ENCODE assay signal across 15 cellular contexts in genomic region chr2:219434468-219434717, GRCh38. TPM values are rescaled to one million over a fixed set of nuclear protein-coding genes. Genes with fewer than 3 reads are reported as not detected.
DNase-seq lines count a peak whose midpoint lies in the region; ATAC-seq lines count a peak whose summit lies in the region.
"Had no signal": no experiment of that assay in that cellular context is flagged by ENCODE, and none has a peak within 500 bp of the region (broad histone marks: within the 10 kb centered on the region; RNA-seq: fewer than 3 reads in every experiment).

No MANE protein-coding gene starts in this region.

- H3K27me3 ChIP-seq in HUES6 (ENCODE audit: control insufficient read depth, insufficient read depth, low read length) (peaks cover 41% of the 10 kb centered on the region), mesendoderm (ENCODE audit: insufficient read depth, low read length, poor library complexity) (peaks cover 2% of the 10 kb centered on the region), skeletal muscle tissue (ENCODE audit: control insufficient read depth in 3 of 3, insufficient read depth in 3 of 3, low read length in 3 of 3) (peaks cover 0 to 10% (median 8%) of the 10 kb centered on the region in 3 donors)

- no peaks in the 10 kb centered on the region for H3K4me1 Mint-ChIP-seq in activated T-helper 17 cell treated with anti-CD3 and anti-CD28 coated beads, Interleukin-2, amount 50 U/mL, for 72 hours

- H3K36me3 Mint-ChIP-seq in activated T-helper 17 cell treated with anti-CD3 and anti-CD28 coated beads, Interleukin-2, amount 50 U/mL, for 72 hours (ENCODE audit: low read depth), result no peaks in the 10 kb centered on the region

- H3K4me2 ChIP-seq in mesendoderm (ENCODE audit: low read length), result peak overlapping the region; percentile 1

- no CpG with 5 or more reads among the region's 9 CpGs for WGBS in mesendoderm (ENCODE audit: extremely low coverage, insufficient coverage, low lambda C conversion rate)

- no peak overlapping the region for H4K8ac ChIP-seq in mesendoderm (ENCODE audit: low read depth, low read length)

- no peak overlapping the region for H3K23ac ChIP-seq in mesendoderm (ENCODE audit: low read length)

- H3K4me1 ChIP-seq in HUES6 (ENCODE audit: control insufficient read depth, insufficient read depth, low read length), result peaks cover 12% of the 10 kb centered on the region
- no peaks in the 10 kb centered on the region for H3K4me1 ChIP-seq in mesendoderm (ENCODE audit: control insufficient read depth, low read depth, low read length)
- H3K4me1 ChIP-seq in skeletal muscle tissue (ENCODE audit: control insufficient read depth in 3 of 3, insufficient read depth in 3 of 3, low read length in 3 of 3), result peaks cover 57 to 75% (median 60%) of the 10 kb centered on the region in 3 donors

- H4K5ac ChIP-seq in mesendoderm (ENCODE audit: low read length), result no peak overlapping the region

- H3K4me3 ChIP-seq in HUES6 (ENCODE audit: low read depth, low read length) (peak overlapping the region; percentile 29), mesendoderm (ENCODE audit: low read length) (no peak overlapping the region), skeletal muscle tissue (ENCODE audit: low read length in 3 of 3) (peak overlapping the region; percentile 59 to 84 (median 73))

- no peaks in the 10 kb centered on the region for H3K9me3 ChIP-seq in HUES6 (ENCODE audit: control insufficient read depth, insufficient read depth, low read depth, low read length)
- no peaks in the 10 kb centered on the region for H3K9me3 ChIP-seq in skeletal muscle tissue (ENCODE audit: control insufficient read depth in 3 of 3, low read length in 3 of 3)
- H3K9me3 ChIP-seq: Peyer's patch had no signal

- H3K79me1 ChIP-seq in mesendoderm (ENCODE audit: low read length), result no peaks in the 10 kb centered on the region

- no peak overlapping the region for H2BK120ac ChIP-seq in mesendoderm (ENCODE audit: low read depth, low read length)

- H3K4me3 Mint-ChIP-seq in activated T-helper 17 cell treated with anti-CD3 and anti-CD28 coated beads, Interleukin-2, amount 50 U/mL, for 72 hours, result no peak overlapping the region

- H3K27ac Mint-ChIP-seq in activated T-helper 17 cell treated with anti-CD3 and anti-CD28 coated beads, Interleukin-2, amount 50 U/mL, for 72 hours, result no peak overlapping the region

- peak overlapping the region; percentile 59 for H3K56ac ChIP-seq in mesendoderm (ENCODE audit: low read length)

- H3K79me2 ChIP-seq in mesendoderm (ENCODE audit: control insufficient read depth, insufficient read depth, low read length), result no peaks in the 10 kb centered on the region

- H2AK5ac ChIP-seq in mesendoderm (ENCODE audit: low read length), result no peak overlapping the region

- no peak overlapping the region for H2BK5ac ChIP-seq in mesendoderm (ENCODE audit: low read length)

- H3K9ac ChIP-seq in HUES6 (ENCODE audit: low read length) (peak overlapping the region; percentile 3), mesendoderm (ENCODE audit: low read length) (peak overlapping the region; percentile 15), skeletal muscle tissue (ENCODE audit: low read depth in 1 of 3, low read length in 3 of 3) (peak overlapping the region; percentile 76 to 94 (median 92))

- peaks cover 12% of the 10 kb centered on the region for H3K27me3 Mint-ChIP-seq in activated T-helper 17 cell treated with anti-CD3 and anti-CD28 coated beads, Interleukin-2, amount 50 U/mL, for 72 hours

- H3K36me3 ChIP-seq in HUES6 (ENCODE audit: control insufficient read depth, insufficient read depth, low read length) (no peaks in the 10 kb centered on the region), mesendoderm (ENCODE audit: control insufficient read depth, insufficient read depth, low read length) (no peaks in the 10 kb centered on the region), skeletal muscle tissue (ENCODE audit: control insufficient read depth in 3 of 3, insufficient read depth in 3 of 3, low read length in 3 of 3) (peaks cover 0 to 5% (median 5%) of the 10 kb centered on the region in 3 donors)
- H3K36me3 ChIP-seq: Peyer's patch had no signal

- H3K27ac ChIP-seq in HUES6 (ENCODE audit: low read depth, low read length) (no peak overlapping the region), mesendoderm (ENCODE audit: low read depth, low read length) (no peak overlapping the region), skeletal muscle tissue (ENCODE audit: low read depth, low read length) (peak overlapping the region; percentile 96)

- ATAC-seq in GM19328 (IDR thresholded peaks at IDR 0.05; ENCODE audit: unreplicated experiment), result no peak
- ATAC-seq in activated T-helper 17 cell treated with anti-CD3 and anti-CD28 coated beads, Interleukin-2, amount 50 U/mL, for 72 hours (replicated peaks), result no peak
- ATAC-seq in GM21528 (IDR thresholded peaks at IDR 0.05; ENCODE audit: low FRiP score, unreplicated experiment), result no peak

- DNase-seq in ecto neural progenitor cell (ENCODE audit: low spot score) (peak; percentile 71), mesendoderm (no peak), AG20443 (ENCODE audit: low spot score) (no peak)
- DNase-seq: activated effector memory CD4-positive, alpha-beta T cell treated with anti-CD3 and anti-CD28 coated beads, Interleukin-2, amount 50 U/mL, for 16 hours; MM.1S; NCI-H2081 treated with DMSO at 0.1 percent for 48 hours; Peyer's patch had no signal

- no peak overlapping the region for H2BK15ac ChIP-seq in mesendoderm (replicated peaks; ENCODE audit: low read depth)

- H3K18ac ChIP-seq in mesendoderm (ENCODE audit: low read length), result peak overlapping the region; percentile 34

- no peaks in the 10 kb centered on the region for H3K9me3 Mint-ChIP-seq in activated T-helper 17 cell treated with anti-CD3 and anti-CD28 coated beads, Interleukin-2, amount 50 U/mL, for 72 hours

- H3K4ac ChIP-seq in mesendoderm (ENCODE audit: low read depth, low read length), result no peak overlapping the region

RNA-seq across cellular contexts. Expression of gene SPEG, which starts 0.2 kb away (rescaled TPM):
- polyA plus RNA-seq in mesendoderm (2013, experiment 1 of 2), result 6.7 TPM
- 6.4 TPM for polyA plus RNA-seq in mesendoderm (2013, experiment 2 of 2)
- total RNA-seq in skeletal muscle tissue, result 95.5 TPM
- 1 to 10 TPM in 1 of 2 donors, under 1 TPM in 1; 0.79 to 1.7 TPM for total RNA-seq in activated T-helper 17 cell treated with anti-CD3 and anti-CD28 coated beads, Interleukin-2, amount 50 U/mL, for 72 hours

RNA-seq across cellular contexts. Expression of gene DES, which starts 16.2 kb away (rescaled TPM):
- polyA plus RNA-seq in mesendoderm (2013, experiment 1 of 2), result 3.5 TPM
- polyA plus RNA-seq in mesendoderm (2013, experiment 2 of 2), result 3.2 TPM
- 3,588 TPM for total RNA-seq in skeletal muscle tissue
- not detected for total RNA-seq in activated T-helper 17 cell treated with anti-CD3 and anti-CD28 coated beads, Interleukin-2, amount 50 U/mL, for 72 hours
- total RNA-seq: activated CD8-positive, alpha-beta memory T cell treated with anti-CD3 and anti-CD28 coated beads for 36 hours; dermis microvascular lymphatic vessel endothelial cell; HT-29 had no signal

RNA-seq across cellular contexts. Expression of gene DNPEP, which starts 46.7 kb away (rescaled TPM):
- polyA plus RNA-seq in mesendoderm (2013, experiment 1 of 2), result 49.5 TPM
- 50.4 TPM for polyA plus RNA-seq in mesendoderm (2013, experiment 2 of 2)
- total RNA-seq in skeletal muscle tissue, result 25.1 TPM
- 10 to 100 TPM; 80.9 to 99.6 TPM for total RNA-seq in activated T-helper 17 cell treated with anti-CD3 and anti-CD28 coated beads, Interleukin-2, amount 50 U/mL, for 72 hours

Comparison
In these comparisons a context has a peak if more than half of its experiments do, and no peak if none do; other contexts are left out.
1. H3K9ac ChIP-seq: peak in every context shown above with its lines; median percentile 92 in skeletal muscle tissue; 15 in mesendoderm; 3 in HUES6.
2. RNA of gene SPEG, which starts 0.2 kb away (total RNA-seq): 95.5 TPM in skeletal muscle tissue (single experiment); 0.79 to 1.7 TPM in activated T-helper 17 cell treated with anti-CD3 and anti-CD28 coated beads, Interleukin-2, amount 50 U/mL, for 72 hours; every median in the first group is over 10 times any median in the second.
3. RNA of gene DES, which starts 16.2 kb away (total RNA-seq): 3,588 TPM in skeletal muscle tissue (single experiment); not detected in activated T-helper 17 cell treated with anti-CD3 and anti-CD28 coated beads, Interleukin-2, amount 50 U/mL, for 72 hours; every median in the first group is over 1,000 times any median in the second.